Comparison of ENCODE assay signal across 1 cellular context in the genomic region with DNA sequence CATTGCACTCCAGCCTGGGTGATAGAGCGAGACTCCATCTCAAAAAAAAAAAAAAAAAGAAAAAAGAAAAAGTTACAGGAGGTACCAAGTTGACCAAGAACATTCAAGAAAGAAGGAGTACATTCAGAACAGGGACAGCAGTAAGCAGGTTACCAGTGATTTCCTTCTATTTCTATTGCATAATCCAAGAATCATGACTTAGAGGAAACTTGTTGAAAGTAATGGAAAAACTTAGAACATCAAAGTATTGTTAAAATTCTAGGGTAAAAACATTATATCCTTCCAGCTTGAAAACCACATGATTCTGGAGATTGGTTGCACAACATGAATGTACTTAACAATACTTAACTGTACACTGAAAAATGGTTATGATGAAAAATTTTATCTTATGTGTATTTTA.
TF ChIP-seq lines count a peak whose summit lies in the region.

No MANE protein-coding gene starts in this region.

TF ChIP-seq in WTC11, 78 proteins besides CTCF, POLR2A, EP300 and RAD21 (continued from another document):
- TF ChIP-seq ZNF121 (CRISPR knock-in tag; IDR thresholded peaks at IDR 0.05) (no peak), MYBL2 (CRISPR knock-in tag; IDR thresholded peaks at IDR 0.05) (no peak), HMGA2 (CRISPR knock-in tag; IDR thresholded peaks at IDR 0.05) (no peak)
- TF ChIP-seq, protein P1, sequence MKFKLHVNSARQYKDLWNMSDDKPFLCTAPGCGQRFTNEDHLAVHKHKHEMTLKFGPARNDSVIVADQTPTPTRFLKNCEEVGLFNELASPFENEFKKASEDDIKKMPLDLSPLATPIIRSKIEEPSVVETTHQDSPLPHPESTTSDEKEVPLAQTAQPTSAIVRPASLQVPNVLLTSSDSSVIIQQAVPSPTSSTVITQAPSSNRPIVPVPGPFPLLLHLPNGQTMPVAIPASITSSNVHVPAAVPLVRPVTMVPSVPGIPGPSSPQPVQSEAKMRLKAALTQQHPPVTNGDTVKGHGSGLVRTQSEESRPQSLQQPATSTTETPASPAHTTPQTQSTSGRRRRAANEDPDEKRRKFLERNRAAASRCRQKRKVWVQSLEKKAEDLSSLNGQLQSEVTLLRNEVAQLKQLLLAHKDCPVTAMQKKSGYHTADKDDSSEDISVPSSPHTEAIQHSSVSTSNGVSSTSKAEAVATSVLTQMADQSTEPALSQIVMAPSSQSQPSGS (CRISPR knock-in tag; IDR thresholded peaks at IDR 0.05; ENCODE audit: borderline replicate concordance, low read depth) = no peak
